ENCODE assay signal across 15 cellular contexts in genomic region chr4:7822858-7823257, GRCh38.
DNase-seq lines count a peak whose midpoint lies in the region; ATAC-seq and TF ChIP-seq lines count a peak whose summit lies in the region.
"Had no signal": no experiment of that assay in that cellular context is flagged by ENCODE, and none has a peak within 500 bp of the region (broad histone marks: within the 10 kb centered on the region; RNA-seq: fewer than 3 reads in every experiment).

No MANE protein-coding gene starts in this region.

- no peak overlapping the region for H3K4me2 ChIP-seq in neural progenitor cell

- ATAC-seq in gastroesophageal sphincter (peak; percentile 85), GM19467 (IDR thresholded peaks at IDR 0.05; ENCODE audit: unreplicated experiment) (no peak), GM18858 (IDR thresholded peaks at IDR 0.05; ENCODE audit: unreplicated experiment) (no peak)

- H3K36me3 ChIP-seq in SJSA1 (peaks cover 44% of the 10 kb centered on the region), gastroesophageal sphincter (peaks cover 0 to 38% of the 10 kb centered on the region in 2 donors), neural progenitor cell (no peaks in the 10 kb centered on the region), tibial nerve (peaks cover 0 to 22% (median 0%) of the 10 kb centered on the region in 3 donors)

- H3K4me1 Mint-ChIP-seq in neural progenitor cell: peaks cover 35% of the 10 kb centered on the region

- H3K36me3 Mint-ChIP-seq in neural progenitor cell: peaks cover 10% of the 10 kb centered on the region

- TF ChIP-seq POLR2A in gastroesophageal sphincter (IDR thresholded peaks at IDR 0.05) (no peak), tibial nerve (IDR thresholded peaks at IDR 0.05) (no peak)

- H3K27ac ChIP-seq in SJSA1 (peak overlapping the region; percentile 53), gastroesophageal sphincter (peak overlapping the region; percentile 82 to 86 (median 83)), neural progenitor cell (no peak overlapping the region), tibial nerve (peak overlapping the region; percentile 68 to 92 (median 82))

- no peak overlapping the region for H3K9ac ChIP-seq in neural progenitor cell

- H3K9me3 Mint-ChIP-seq in neural progenitor cell: no peaks in the 10 kb centered on the region
- H3K9me3 Mint-ChIP-seq: activated CD4-positive, alpha-beta memory T cell treated with anti-CD3 and anti-CD28 coated beads, Interleukin-2, amount 10 ng/mL, durations not matched to agents 7 days and 5 days; dendritic cell treated with granulocyte-macrophage colony-stimulating factor and Interleukin-4, amounts not matched to agents 40 ng/mL and 50 ng/mL, for 4 days had no signal

- no peak for TF ChIP-seq EP300 in gastroesophageal sphincter (IDR thresholded peaks at IDR 0.05)
- no peak for TF ChIP-seq EP300 in tibial nerve (IDR thresholded peaks at IDR 0.05)

- H3K4me3 Mint-ChIP-seq in neural progenitor cell: no peak overlapping the region
- H3K4me3 Mint-ChIP-seq: activated CD4-positive, alpha-beta memory T cell treated with anti-CD3 and anti-CD28 coated beads, Interleukin-2, amount 10 ng/mL, durations not matched to agents 7 days and 5 days; dendritic cell treated with granulocyte-macrophage colony-stimulating factor and Interleukin-4, amounts not matched to agents 40 ng/mL and 50 ng/mL, for 4 days had no signal

- H3K4me1 ChIP-seq in SJSA1 (replicated peaks): peaks cover 55% of the 10 kb centered on the region
- peaks cover 9 to 89% (median 24%) of the 10 kb centered on the region in 3 donors for H3K4me1 ChIP-seq in gastroesophageal sphincter
- H3K4me1 ChIP-seq in neural progenitor cell: peaks cover 19% of the 10 kb centered on the region
- H3K4me1 ChIP-seq in tibial nerve: peaks cover 0 to 70% (median 17%) of the 10 kb centered on the region in 4 donors

- no peaks in the 10 kb centered on the region for H3K27me3 Mint-ChIP-seq in neural progenitor cell (ENCODE audit: insufficient read depth, low read depth)
- H3K27me3 Mint-ChIP-seq: activated CD4-positive, alpha-beta memory T cell treated with anti-CD3 and anti-CD28 coated beads, Interleukin-2, amount 10 ng/mL, durations not matched to agents 7 days and 5 days had no signal

- no peaks in the 10 kb centered on the region for H3K79me2 ChIP-seq in neural progenitor cell (ENCODE audit: low read depth)

- peak overlapping the region; percentile 65 for H3K27ac Mint-ChIP-seq in neural progenitor cell
- H3K27ac Mint-ChIP-seq: activated CD4-positive, alpha-beta memory T cell treated with anti-CD3 and anti-CD28 coated beads, Interleukin-2, amount 10 ng/mL, durations not matched to agents 7 days and 5 days; dendritic cell treated with granulocyte-macrophage colony-stimulating factor and Interleukin-4, amounts not matched to agents 40 ng/mL and 50 ng/mL, for 4 days had no signal

- 17 to 21% methylated on average over 5 of the region's 5 CpGs for WGBS in gastroesophageal sphincter (ENCODE audit: low coverage in 1 of 2), 2 donors
- 30 to 59% methylated on average over 5 of the region's 5 CpGs for WGBS in tibial nerve, 2 donors

- TF ChIP-seq CTCF in gastroesophageal sphincter (IDR thresholded peaks at IDR 0.05): no peak
- no peak for TF ChIP-seq CTCF in neural progenitor cell (IDR thresholded peaks at IDR 0.05)
- no peak for TF ChIP-seq CTCF in tibial nerve (IDR thresholded peaks at IDR 0.05)

- H3K4me3 ChIP-seq in SJSA1: no peak overlapping the region
- H3K4me3 ChIP-seq in gastroesophageal sphincter: no peak overlapping the region
- H3K4me3 ChIP-seq in neural progenitor cell: no peak overlapping the region
- no peak overlapping the region for H3K4me3 ChIP-seq in tibial nerve

- no peaks in the 10 kb centered on the region for H4K20me1 ChIP-seq in neural progenitor cell (ENCODE audit: low read depth)

- DNase-seq in SJSA1 (ENCODE audit: low read depth in 1 of 2, low spot score in 2 of 2) (peak; percentile 75 to 77), neural progenitor cell (ENCODE audit: low spot score) (no peak), tibial nerve (ENCODE audit: low spot score in 2 of 2) (no peak), DMS53 treated with DMSO at 0.1 percent for 48 hours (lab: John Stamatoyannopoulos, UW; ENCODE audit: unreplicated experiment) (no peak), SK-N-DZ (ENCODE audit: low spot score) (no peak)
- DNase-seq: activated CD4-positive, alpha-beta memory T cell treated with anti-CD3 and anti-CD28 coated beads, Interleukin-2, amount 10 ng/mL, durations not matched to agents 7 days and 5 days; activated naive CD4-positive, alpha-beta T cell treated with Interleukin-2 at 50 U/mL for 16 hours; KG1; NCI-H2029 treated with DMSO at 0.1 percent for 48 hours; stimulated activated CD4-positive, alpha-beta T cell treated with anti-CD3 and anti-CD28 coated beads, Interleukin-12 subunit alpha, Interleukin-12 subunit beta, amount 100 ng/mL, for 4 hours; stimulated activated CD8-positive, alpha-beta memory T cell treated with anti-CD3 and anti-CD28 coated beads, Interleukin-4, amount 100 ng/mL, for 48 hours had no signal

- H3K9me3 ChIP-seq in SJSA1 (replicated peaks): no peaks in the 10 kb centered on the region
- H3K9me3 ChIP-seq in gastroesophageal sphincter: no peaks in the 10 kb centered on the region
- no peaks in the 10 kb centered on the region for H3K9me3 ChIP-seq in neural progenitor cell (ENCODE audit: low read depth)
- H3K9me3 ChIP-seq in tibial nerve: no peaks in the 10 kb centered on the region

- H3K27me3 ChIP-seq in SJSA1 (replicated peaks) (no peaks in the 10 kb centered on the region), gastroesophageal sphincter (no peaks in the 10 kb centered on the region), neural progenitor cell (no peaks in the 10 kb centered on the region), tibial nerve (no peaks in the 10 kb centered on the region)

- peaks cover 13% of the 10 kb centered on the region for H3F3A ChIP-seq in neural progenitor cell (ENCODE audit: low read depth)

- no peak overlapping the region for H2AFZ ChIP-seq in neural progenitor cell (replicated peaks)

Comparison
In these comparisons a context has a peak if more than half of its experiments do, and no peak if none do; other contexts are left out.
1. DNase-seq: peak in SJSA1 (2 of 2); none in neural progenitor cell (single experiment), tibial nerve (0 of 2), DMS53 treated with DMSO at 0.1 percent for 48 hours (single experiment) and SK-N-DZ (single experiment).